Comparison of ENCODE assay signal across 1 cellular context in the genomic region with DNA sequence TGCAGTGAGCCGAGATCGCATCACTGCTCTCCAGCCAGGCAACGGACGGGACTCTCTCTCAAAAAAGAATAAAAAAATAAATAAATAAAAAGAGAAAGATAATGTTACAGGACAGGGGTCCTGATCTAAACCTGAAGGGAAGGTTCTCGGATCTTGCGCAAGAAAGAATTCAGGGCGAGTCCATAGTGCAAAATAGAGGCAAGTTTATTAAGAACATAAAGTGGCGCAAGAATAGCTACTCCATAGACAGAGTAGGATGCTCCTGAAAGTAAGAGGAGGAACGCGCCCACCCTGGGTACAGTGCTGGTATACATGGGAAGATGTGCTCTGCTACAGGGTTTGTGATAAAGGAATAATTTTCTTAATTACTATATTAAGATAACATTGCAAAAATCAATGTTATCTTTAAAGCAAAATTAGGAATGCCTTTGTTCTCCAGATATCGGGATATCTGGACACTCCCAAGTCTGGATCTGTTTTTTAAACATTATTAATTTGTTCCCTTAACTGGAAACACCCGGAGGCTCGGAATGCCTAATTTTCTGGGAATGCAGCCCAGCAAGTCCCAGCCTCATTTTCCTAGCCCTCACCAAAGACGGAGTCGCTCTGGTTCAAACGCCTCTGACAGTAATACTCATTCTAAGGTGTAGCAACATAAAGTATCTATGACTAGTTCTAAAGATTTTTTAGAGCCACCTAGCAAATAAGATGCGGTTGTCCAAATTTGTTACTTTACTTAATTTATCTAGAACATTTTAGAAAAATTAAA.
TF ChIP-seq lines count a peak whose summit lies in the region.

No MANE protein-coding gene starts in this region.

TF ChIP-seq in GM23338, 12 proteins besides CTCF, POLR2A, EP300 and RAD21 (continued from another document):
- TF ChIP-seq, protein P1, sequence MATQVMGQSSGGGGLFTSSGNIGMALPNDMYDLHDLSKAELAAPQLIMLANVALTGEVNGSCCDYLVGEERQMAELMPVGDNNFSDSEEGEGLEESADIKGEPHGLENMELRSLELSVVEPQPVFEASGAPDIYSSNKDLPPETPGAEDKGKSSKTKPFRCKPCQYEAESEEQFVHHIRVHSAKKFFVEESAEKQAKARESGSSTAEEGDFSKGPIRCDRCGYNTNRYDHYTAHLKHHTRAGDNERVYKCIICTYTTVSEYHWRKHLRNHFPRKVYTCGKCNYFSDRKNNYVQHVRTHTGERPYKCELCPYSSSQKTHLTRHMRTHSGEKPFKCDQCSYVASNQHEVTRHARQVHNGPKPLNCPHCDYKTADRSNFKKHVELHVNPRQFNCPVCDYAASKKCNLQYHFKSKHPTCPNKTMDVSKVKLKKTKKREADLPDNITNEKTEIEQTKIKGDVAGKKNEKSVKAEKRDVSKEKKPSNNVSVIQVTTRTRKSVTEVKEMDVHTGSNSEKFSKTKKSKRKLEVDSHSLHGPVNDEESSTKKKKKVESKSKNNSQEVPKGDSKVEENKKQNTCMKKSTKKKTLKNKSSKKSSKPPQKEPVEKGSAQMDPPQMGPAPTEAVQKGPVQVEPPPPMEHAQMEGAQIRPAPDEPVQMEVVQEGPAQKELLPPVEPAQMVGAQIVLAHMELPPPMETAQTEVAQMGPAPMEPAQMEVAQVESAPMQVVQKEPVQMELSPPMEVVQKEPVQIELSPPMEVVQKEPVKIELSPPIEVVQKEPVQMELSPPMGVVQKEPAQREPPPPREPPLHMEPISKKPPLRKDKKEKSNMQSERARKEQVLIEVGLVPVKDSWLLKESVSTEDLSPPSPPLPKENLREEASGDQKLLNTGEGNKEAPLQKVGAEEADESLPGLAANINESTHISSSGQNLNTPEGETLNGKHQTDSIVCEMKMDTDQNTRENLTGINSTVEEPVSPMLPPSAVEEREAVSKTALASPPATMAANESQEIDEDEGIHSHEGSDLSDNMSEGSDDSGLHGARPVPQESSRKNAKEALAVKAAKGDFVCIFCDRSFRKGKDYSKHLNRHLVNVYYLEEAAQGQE (IDR thresholded peaks at IDR 0.05; ENCODE audit: unreplicated experiment) = no peak
- TF ChIP-seq ZNF331 (CRISPR knock-in tag; IDR thresholded peaks at IDR 0.05; ENCODE audit: low read depth) (no peak), ZNF114 (CRISPR knock-in tag; IDR thresholded peaks at IDR 0.05) (no peak), JUNB (IDR thresholded peaks at IDR 0.05; ENCODE audit: unreplicated experiment) (no peak), EZH2 (IDR thresholded peaks at IDR 0.05; ENCODE audit: low read depth, unreplicated experiment) (no peak), STAT1 (IDR thresholded peaks at IDR 0.05; ENCODE audit: unreplicated experiment) (no peak), POLR2AphosphoS5 (IDR thresholded peaks at IDR 0.05; ENCODE audit: low read depth) (no peak), CREB1 (CRISPR knock-in tag; IDR thresholded peaks at IDR 0.05; ENCODE audit: low read depth) (no peak)
- TF ChIP-seq, protein P2, sequence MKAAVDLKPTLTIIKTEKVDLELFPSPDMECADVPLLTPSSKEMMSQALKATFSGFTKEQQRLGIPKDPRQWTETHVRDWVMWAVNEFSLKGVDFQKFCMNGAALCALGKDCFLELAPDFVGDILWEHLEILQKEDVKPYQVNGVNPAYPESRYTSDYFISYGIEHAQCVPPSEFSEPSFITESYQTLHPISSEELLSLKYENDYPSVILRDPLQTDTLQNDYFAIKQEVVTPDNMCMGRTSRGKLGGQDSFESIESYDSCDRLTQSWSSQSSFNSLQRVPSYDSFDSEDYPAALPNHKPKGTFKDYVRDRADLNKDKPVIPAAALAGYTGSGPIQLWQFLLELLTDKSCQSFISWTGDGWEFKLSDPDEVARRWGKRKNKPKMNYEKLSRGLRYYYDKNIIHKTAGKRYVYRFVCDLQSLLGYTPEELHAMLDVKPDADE (IDR thresholded peaks at IDR 0.05) = no peak
- TF ChIP-seq, protein P3, sequence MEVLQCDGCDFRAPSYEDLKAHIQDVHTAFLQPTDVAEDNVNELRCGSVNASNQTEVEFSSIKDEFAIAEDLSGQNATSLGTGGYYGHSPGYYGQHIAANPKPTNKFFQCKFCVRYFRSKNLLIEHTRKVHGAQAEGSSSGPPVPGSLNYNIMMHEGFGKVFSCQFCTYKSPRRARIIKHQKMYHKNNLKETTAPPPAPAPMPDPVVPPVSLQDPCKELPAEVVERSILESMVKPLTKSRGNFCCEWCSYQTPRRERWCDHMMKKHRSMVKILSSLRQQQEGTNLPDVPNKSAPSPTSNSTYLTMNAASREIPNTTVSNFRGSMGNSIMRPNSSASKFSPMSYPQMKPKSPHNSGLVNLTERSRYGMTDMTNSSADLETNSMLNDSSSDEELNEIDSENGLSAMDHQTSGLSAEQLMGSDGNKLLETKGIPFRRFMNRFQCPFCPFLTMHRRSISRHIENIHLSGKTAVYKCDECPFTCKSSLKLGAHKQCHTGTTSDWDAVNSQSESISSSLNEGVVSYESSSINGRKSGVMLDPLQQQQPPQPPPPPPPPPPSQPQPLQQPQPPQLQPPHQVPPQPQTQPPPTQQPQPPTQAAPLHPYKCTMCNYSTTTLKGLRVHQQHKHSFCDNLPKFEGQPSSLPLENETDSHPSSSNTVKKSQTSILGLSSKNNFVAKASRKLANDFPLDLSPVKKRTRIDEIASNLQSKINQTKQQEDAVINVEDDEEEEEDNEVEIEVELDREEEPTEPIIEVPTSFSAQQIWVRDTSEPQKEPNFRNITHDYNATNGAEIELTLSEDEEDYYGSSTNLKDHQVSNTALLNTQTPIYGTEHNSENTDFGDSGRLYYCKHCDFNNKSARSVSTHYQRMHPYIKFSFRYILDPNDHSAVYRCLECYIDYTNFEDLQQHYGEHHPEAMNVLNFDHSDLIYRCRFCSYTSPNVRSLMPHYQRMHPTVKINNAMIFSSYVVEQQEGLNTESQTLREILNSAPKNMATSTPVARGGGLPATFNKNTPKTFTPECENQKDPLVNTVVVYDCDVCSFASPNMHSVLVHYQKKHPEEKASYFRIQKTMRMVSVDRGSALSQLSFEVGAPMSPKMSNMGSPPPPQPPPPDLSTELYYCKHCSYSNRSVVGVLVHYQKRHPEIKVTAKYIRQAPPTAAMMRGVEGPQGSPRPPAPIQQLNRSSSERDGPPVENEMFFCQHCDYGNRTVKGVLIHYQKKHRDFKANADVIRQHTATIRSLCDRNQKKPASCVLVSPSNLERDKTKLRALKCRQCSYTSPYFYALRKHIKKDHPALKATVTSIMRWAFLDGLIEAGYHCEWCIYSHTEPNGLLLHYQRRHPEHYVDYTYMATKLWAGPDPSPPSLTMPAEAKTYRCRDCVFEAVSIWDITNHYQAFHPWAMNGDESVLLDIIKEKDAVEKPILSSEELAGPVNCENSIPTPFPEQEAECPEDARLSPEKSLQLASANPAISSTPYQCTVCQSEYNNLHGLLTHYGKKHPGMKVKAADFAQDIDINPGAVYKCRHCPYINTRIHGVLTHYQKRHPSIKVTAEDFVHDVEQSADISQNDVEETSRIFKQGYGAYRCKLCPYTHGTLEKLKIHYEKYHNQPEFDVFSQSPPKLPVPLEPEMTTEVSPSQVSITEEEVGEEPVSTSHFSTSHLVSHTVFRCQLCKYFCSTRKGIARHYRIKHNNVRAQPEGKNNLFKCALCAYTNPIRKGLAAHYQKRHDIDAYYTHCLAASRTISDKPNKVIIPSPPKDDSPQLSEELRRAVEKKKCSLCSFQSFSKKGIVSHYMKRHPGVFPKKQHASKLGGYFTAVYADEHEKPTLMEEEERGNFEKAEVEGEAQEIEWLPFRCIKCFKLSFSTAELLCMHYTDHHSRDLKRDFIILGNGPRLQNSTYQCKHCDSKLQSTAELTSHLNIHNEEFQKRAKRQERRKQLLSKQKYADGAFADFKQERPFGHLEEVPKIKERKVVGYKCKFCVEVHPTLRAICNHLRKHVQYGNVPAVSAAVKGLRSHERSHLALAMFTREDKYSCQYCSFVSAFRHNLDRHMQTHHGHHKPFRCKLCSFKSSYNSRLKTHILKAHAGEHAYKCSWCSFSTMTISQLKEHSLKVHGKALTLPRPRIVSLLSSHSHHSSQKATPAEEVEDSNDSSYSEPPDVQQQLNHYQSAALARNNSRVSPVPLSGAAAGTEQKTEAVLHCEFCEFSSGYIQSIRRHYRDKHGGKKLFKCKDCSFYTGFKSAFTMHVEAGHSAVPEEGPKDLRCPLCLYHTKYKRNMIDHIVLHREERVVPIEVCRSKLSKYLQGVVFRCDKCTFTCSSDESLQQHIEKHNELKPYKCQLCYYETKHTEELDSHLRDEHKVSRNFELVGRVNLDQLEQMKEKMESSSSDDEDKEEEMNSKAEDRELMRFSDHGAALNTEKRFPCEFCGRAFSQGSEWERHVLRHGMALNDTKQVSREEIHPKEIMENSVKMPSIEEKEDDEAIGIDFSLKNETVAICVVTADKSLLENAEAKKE (CRISPR knock-in tag; IDR thresholded peaks at IDR 0.05) = no peak
